1 cellular context compared by ENCODE assay signal in the genomic region with DNA sequence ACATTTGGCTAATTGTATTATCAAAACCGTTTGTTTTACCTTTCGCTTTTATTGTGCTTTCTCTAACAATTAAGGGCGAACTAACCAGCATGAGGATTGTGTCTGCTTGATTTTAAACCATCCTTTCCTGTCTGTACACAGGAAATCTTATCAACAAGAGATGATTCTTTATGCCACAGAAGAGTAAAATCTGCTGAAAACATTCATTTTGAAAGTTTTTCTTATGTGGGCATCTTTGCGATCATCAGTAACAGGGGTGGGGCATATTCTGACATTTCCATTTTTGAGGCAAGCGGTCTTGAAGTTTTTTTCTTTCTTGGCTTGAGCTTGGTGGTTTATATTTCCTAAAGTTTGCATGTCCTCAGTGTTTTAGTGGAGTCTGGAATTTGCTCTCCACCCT.
TF ChIP-seq lines count a peak whose summit lies in the region.

No MANE protein-coding gene starts in this region.

TF ChIP-seq in IMR-90, 13 proteins besides CTCF, POLR2A, EP300 and RAD21:
- TF ChIP-seq MAFK (IDR thresholded peaks at IDR 0.05; ENCODE audit: low read depth, low read length) (no peak), MXI1 (IDR thresholded peaks at IDR 0.05; ENCODE audit: borderline replicate concordance, low read depth, low read length) (no peak), SMC3 (IDR thresholded peaks at IDR 0.05; ENCODE audit: low read depth, low read length) (no peak), RFX5 (IDR thresholded peaks at IDR 0.05; ENCODE audit: low read depth, low read length) (no peak)
